In the genomic region with DNA sequence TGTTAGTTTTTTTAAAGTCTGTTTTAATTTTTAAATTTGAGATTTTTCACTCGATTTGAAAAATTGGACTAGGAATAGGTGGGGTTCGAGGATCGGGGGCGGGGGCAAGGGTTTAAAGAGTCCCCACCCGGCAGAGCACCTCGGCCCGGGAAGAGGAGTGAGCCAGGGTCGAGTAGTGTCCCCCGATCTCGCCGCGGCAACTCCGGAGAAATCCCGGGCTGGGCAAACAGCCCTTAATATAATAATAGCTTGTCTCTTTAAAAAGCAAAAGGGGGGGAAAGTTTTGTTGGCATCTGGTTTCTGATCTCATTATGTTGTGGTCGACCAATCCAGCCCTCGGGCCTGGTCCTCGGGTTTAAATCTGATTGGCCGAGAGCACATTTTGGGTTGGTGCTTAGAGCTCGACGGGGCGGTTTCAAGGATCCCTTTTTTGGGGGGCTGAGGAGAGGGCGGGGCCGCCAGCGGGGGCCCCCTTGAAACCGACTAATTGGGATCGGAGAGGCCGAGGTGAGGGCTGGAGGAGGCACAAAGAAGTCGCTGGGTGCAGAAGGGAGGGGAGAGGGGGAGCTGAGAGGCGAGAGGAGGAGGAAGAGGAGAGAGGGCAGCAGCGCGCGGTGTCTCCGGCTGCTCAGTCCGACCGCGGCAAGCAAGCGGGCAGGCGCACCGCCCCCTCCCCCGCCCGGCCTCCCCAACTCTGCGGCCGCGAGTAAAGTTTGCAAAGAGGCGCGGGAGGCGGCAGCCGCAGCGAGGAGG, we compare ENCODE assay signal across 8 cellular contexts. TPM values are rescaled to one million over a fixed set of nuclear protein-coding genes. Genes with fewer than 3 reads are reported as not detected.
DNase-seq lines count a peak whose midpoint lies in the region; ATAC-seq lines count a peak whose summit lies in the region.

FZD2 (plus strand) TSS at position 631 of the 753 bp plus-strand sequence. CDS start 205 bp downstream, outside the sequence.

- no peaks in the 10 kb centered on the region for H3K36me3 ChIP-seq in SJCRH30

- H3K27me3 ChIP-seq in SJCRH30 = no peaks in the 10 kb centered on the region

- H3K4me3 ChIP-seq in SJCRH30 = peak within 1 kb of the TSS; percentile 81

- in situ Hi-C loops in ACHN (cut with HindIII; ENCODE audit: low pct_ligation_motif_present, low pct_unique_long_range_greater_than_20kb, low sequenced_read_pairs) = no loop called here

- intact Hi-C loops in left ventricle myocardium superior (cut with micrococcal nuclease) (no loop called here), posterior cingulate gyrus (cut with DNase I) (no loop called here)

- peak; percentile 99 for DNase-seq in ACHN
- DNase-seq in MV-4-11 (lab: John Stamatoyannopoulos, UW) = peak; percentile 97
- DNase-seq in SJCRH30 = peak; percentile 97 to 99
- DNase-seq in anterior cingulate cortex (lab: John Stamatoyannopoulos, UW) = peak in 54 of 58 donors; percentile 3 to 80 (median 53)
- DNase-seq in left ventricle myocardium superior = peak; percentile 86
- DNase-seq in posterior cingulate gyrus = peak in 8 of 10 donors; percentile 21 to 89 (median 46)

- H3K27ac ChIP-seq in SJCRH30 = peak within 1 kb of the TSS; percentile 92

- ATAC-seq in GM18907 (IDR thresholded peaks at IDR 0.05; ENCODE audit: unreplicated experiment) (peak; percentile 58), left ventricle myocardium superior (peak; percentile 96), HG02885 (IDR thresholded peaks at IDR 0.05; ENCODE audit: poor library complexity, unreplicated experiment) (no peak)

- peaks cover 14% of the 10 kb centered on the region; the same call in 1 of the 2 replicates for H3K4me1 ChIP-seq in SJCRH30

- no peaks in the 10 kb centered on the region for H3K9me3 ChIP-seq in SJCRH30 (replicated peaks)

RNA-seq across cellular contexts. Expression of gene FZD2, which starts in this region (rescaled TPM):
- total RNA-seq in SJCRH30 (2014; rRNA removed; shearing (Covaris generic)) = 16.0 and 18.2 TPM in 2 replicates
- 3.1 TPM for total RNA-seq in left ventricle myocardium superior

Comparison
In these comparisons a context has a peak if more than half of its experiments do, and no peak if none do; other contexts are left out.
1. DNase-seq: peak in every context shown above with its lines; median percentile 99 in ACHN; 98 in SJCRH30; 97 in MV-4-11; 86 in left ventricle myocardium superior; 53 in anterior cingulate cortex; 46 in posterior cingulate gyrus.